ENCODE assay signal across 11 cellular contexts in the genomic region with DNA sequence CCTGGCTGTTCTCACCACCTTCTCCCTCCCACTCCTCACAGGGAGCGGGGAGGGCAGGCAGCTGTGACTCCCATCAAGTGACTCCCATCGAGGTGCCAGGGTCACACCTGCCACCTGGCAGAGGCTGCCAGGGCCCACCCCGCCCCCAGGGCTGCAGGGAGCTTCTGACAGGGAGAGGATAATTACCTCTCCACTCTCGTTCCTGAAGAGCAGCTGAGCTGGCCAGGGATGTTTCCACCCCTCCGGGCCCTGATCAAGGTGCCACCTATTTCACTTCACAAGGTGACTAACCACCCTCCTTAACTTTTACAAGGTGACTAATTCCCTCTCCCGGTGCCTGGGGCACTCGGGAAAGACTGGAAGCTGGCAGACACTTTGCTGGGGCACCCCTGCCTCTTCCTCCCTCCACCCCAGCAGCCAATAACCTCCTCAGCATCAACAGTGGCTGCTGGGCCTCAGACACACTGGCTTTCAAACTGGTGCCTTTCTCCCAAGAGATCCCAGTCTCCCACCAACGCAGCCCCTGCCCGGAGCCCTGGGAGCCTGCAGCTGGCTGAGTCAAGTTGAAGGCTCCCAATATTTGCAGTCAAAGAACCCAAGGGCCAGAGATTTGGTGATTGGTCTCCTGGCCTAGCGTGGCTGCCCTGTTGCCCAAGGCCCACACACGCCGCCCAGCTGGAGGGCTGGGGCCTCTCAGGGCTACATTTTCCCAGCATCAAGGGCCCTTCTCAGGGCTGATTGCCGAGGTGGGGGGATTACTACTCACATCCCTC. TPM values are rescaled to one million over a fixed set of nuclear protein-coding genes. Genes with fewer than 3 reads are reported as not detected.
A peak's percentile ranks its signal among the peaks of the same experiment; 100 is the strongest.
DNase-seq lines count a peak whose midpoint lies in the region; ATAC-seq and TF ChIP-seq lines count a peak whose summit lies in the region.
"Had no signal": no experiment of that assay in that cellular context is flagged by ENCODE, and none has a peak within 500 bp of the region (broad histone marks: within the 10 kb centered on the region; RNA-seq: fewer than 3 reads in every experiment).

No MANE protein-coding gene starts in this region.

- in situ Hi-C loops in Panc1 (cut with HindIII; ENCODE audit: low pct_unique_long_range_greater_than_20kb, low sequenced_read_pairs) = no loop called here
- in situ Hi-C loops in gastrocnemius medialis (cut with MboI; ENCODE audit: low sequenced_read_pairs in 4 of 4) = loop anchor here (5.0 to 10.0 kb wide), 3 partner anchors 48 to 56 kb away; a partner anchor contains a TSS

- H3K9me3 ChIP-seq in Panc1 (ENCODE audit: control insufficient read depth, insufficient read depth, low read depth, low read length) (no peaks in the 10 kb centered on the region), gastrocnemius medialis (no peaks in the 10 kb centered on the region)
- H3K9me3 ChIP-seq: sigmoid colon, tibial artery had no signal

- peak; percentile 90 for DNase-seq in DMS79 (lab: John Stamatoyannopoulos, UW)
- peak; percentile 81 for DNase-seq in NCI-H146 (lab: John Stamatoyannopoulos, UW)
- no peak for DNase-seq in Panc1 (ENCODE audit: low read depth, low spot score)
- DNase-seq in kidney tubule cell (ENCODE audit: low spot score) = peak; percentile 91
- no peak for DNase-seq in gastrocnemius medialis
- DNase-seq in SKM-1 (lab: John Stamatoyannopoulos, UW; ENCODE audit: unreplicated experiment) = no peak
- no peak for DNase-seq in D341Med (ENCODE audit: low spot score)
- DNase-seq in globus pallidus (ENCODE audit: low spot score) = no peak
- DNase-seq: activated T-cell treated with anti-CD3 and anti-CD28 coated beads, Interleukin-2, amount 50 U/mL, for 48 hours; sigmoid colon; tibial artery had no signal

- POLR2A ChIA-PET in Panc1 (lab: Charles Lee) = no interaction called here

- H3K27ac ChIP-seq in Panc1 (ENCODE audit: low read length) = no peak overlapping the region
- H3K27ac ChIP-seq in gastrocnemius medialis = no peak overlapping the region
- H3K27ac ChIP-seq: tibial artery had no signal

- ATAC-seq in Panc1 (peak; percentile 76), gastrocnemius medialis (no peak)

- TF ChIP-seq CTCF in Panc1 (IDR thresholded peaks at IDR 0.05) (no peak), gastrocnemius medialis (IDR thresholded peaks at IDR 0.05 in 4 of 5, conservative IDR thresholded peaks at IDR 0.05 in 1 of 5) (no peak)

- no peaks in the 10 kb centered on the region for H3K36me3 ChIP-seq in Panc1 (ENCODE audit: control insufficient read depth, insufficient read depth, low read length)
- H3K36me3 ChIP-seq in gastrocnemius medialis = no peaks in the 10 kb centered on the region

- H3K4me1 ChIP-seq in Panc1 (ENCODE audit: control insufficient read depth, insufficient read depth, low read length) = peaks cover 21% of the 10 kb centered on the region
- peaks cover 12 to 16% of the 10 kb centered on the region in 2 donors for H3K4me1 ChIP-seq in gastrocnemius medialis

- H3K4me3 ChIP-seq in Panc1 (ENCODE audit: low read depth in 2 of 2, low read length in 2 of 2) (no peak overlapping the region), gastrocnemius medialis (no peak overlapping the region)
- H3K4me3 ChIP-seq: sigmoid colon, tibial artery had no signal

- H3K27me3 ChIP-seq in Panc1 (ENCODE audit: control insufficient read depth, insufficient read depth, low read length) (no peaks in the 10 kb centered on the region), gastrocnemius medialis (no peaks in the 10 kb centered on the region)
- H3K27me3 ChIP-seq: sigmoid colon, tibial artery had no signal

- intact Hi-C loops in Panc1 (cut with micrococcal nuclease; ENCODE audit: unreplicated experiment) (loop anchor here (5.0 kb wide), 1 partner anchor 48 kb away; a partner anchor contains a TSS), gastrocnemius medialis (cut with DNase I; ENCODE audit: low total_unique reads) (loop anchor here (5.0 kb wide), 2 partner anchors 33 to 253 kb away; no protein-coding TSS in a partner anchor)

- CTCF ChIA-PET in Panc1 (lab: Charles Lee) = no interaction called here

- BruUV-seq in Panc1 (replicated peaks; lab: Mats Ljungman, UMichigan) = no TSS peak

- TF ChIP-seq POLR2A in gastrocnemius medialis (IDR thresholded peaks at IDR 0.05) = no peak

RNA-seq across cellular contexts. Expression of a gene that starts 22.0 kb away (rescaled TPM):
- total RNA-seq in Panc1 (2021; ENCODE audit: unreplicated experiment) = 2.8 TPM
- polyA plus RNA-seq in Panc1 (2012; ENCODE audit: insufficient read length) = 3.7 TPM
- total RNA-seq in gastrocnemius medialis = under 1 TPM in 1 of 4 donors, not detected in 3; 0.07 TPM

RNA-seq across cellular contexts. Expression of a gene that starts 50.2 kb away (rescaled TPM):
- total RNA-seq in Panc1 (2021; ENCODE audit: unreplicated experiment) = 6.4 TPM
- polyA plus RNA-seq in Panc1 (2012; ENCODE audit: insufficient read length) = 5.6 TPM
- 1 to 10 TPM in 3 of 4 donors, under 1 TPM in 1; 0.58 to 5.5 (median 2.9) TPM for total RNA-seq in gastrocnemius medialis

Comparison
In these comparisons a context has a peak if more than half of its experiments do, and no peak if none do; other contexts are left out.
1. DNase-seq: peak in DMS79 (single experiment), NCI-H146 (single experiment) and kidney tubule cell (single experiment); none in Panc1 (single experiment), gastrocnemius medialis (0 of 2), SKM-1 (single experiment), D341Med (single experiment) and globus pallidus (single experiment).